Comparison of ENCODE assay signal across 8 cellular contexts in the genomic region with DNA sequence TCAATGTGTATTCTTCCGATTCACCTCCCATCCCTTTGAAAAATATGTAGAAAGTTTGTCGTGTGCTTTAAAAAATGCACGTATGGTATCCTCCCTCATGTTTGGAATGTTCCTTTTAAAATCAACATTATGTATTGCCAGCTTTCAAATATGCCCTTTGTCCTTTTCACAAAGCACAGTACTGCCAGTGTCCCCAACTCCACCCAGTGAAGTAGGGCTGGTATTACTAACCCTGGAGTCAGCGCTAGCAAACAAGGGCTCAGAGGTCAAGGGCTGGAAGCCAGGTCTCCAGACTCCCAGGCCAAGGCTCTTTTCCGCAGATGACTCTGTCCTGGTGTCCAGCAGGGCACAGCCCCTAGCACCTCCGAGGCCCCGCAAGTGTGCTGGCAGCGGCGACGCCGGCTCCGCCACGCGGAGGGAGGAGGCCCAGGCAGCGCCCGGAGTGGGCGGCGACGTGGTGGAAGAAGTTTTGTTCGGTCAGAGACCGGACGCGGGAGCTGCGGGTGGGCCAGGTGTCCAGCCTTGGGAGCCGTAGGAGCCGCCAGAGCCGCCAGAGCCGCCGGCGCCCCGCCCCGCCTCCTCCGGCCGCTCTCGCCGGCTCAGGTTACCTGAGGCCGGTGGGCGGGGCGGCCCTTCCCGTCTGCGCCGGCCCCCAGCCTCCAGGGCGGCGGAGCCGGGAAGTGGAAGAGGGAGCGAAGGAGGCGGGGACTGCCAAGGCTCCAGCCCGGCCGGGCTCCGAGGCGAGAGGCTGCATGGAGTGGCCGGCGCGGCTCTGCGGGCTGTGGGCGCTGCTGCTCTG. TPM values are rescaled to one million over a fixed set of nuclear protein-coding genes. Genes with fewer than 3 reads are reported as not detected.
DNase-seq lines count a peak whose midpoint lies in the region; ATAC-seq and TF ChIP-seq lines count a peak whose summit lies in the region.

A gene (plus strand): TSS at position 720 of the 799 bp plus-strand sequence. CDS start 33 bp downstream, at position 753.

- peak within 1 kb of the TSS; percentile 53 for H3K4me3 ChIP-seq in GM12875 (ENCODE audit: low read depth, low read length)
- H3K4me3 ChIP-seq in fibroblast of pulmonary artery (replicated peaks; ENCODE audit: low read depth, low read length), result peak within 1 kb of the TSS; percentile 62
- peak within 1 kb of the TSS; percentile 40 to 70 for H3K4me3 ChIP-seq in uterus

- intact Hi-C loops in uterus (cut with DNase I; ENCODE audit: low total_unique reads), result no loop called here

- H3K9me3 ChIP-seq in uterus, result no peaks in the 10 kb centered on the region

- H3K27ac ChIP-seq in 22Rv1 (peak within 1 kb of the TSS; percentile 77), uterus (peak within 1 kb of the TSS; percentile 82 to 87)

- ATAC-seq in HG03175 (IDR thresholded peaks at IDR 0.05; ENCODE audit: unreplicated experiment), result peak; percentile 64
- peak; percentile 88 for ATAC-seq in activated T-helper 17 cell treated with anti-CD3 and anti-CD28 coated beads, Interleukin-2, amount 50 U/mL, for 72 hours (replicated peaks)
- peak; percentile 32 to 67 for ATAC-seq in naive thymus-derived CD8-positive, alpha-beta T cell

- H3K4me1 Mint-ChIP-seq in activated T-helper 17 cell treated with anti-CD3 and anti-CD28 coated beads, Interleukin-2, amount 50 U/mL, for 72 hours, result no peaks in the 10 kb centered on the region
- H3K4me1 Mint-ChIP-seq in naive thymus-derived CD8-positive, alpha-beta T cell, result peaks cover 1 to 48% (median 5%) of the 10 kb centered on the region in 4 donors

- peak; percentile 48 to 66 for TF ChIP-seq POLR2A in uterus (IDR thresholded peaks at IDR 0.05)

- H3K27me3 Mint-ChIP-seq in activated T-helper 17 cell treated with anti-CD3 and anti-CD28 coated beads, Interleukin-2, amount 50 U/mL, for 72 hours, result peaks cover 18% of the 10 kb centered on the region
- peaks cover 7 to 26% (median 15%) of the 10 kb centered on the region in 5 donors for H3K27me3 Mint-ChIP-seq in naive thymus-derived CD8-positive, alpha-beta T cell

- TF ChIP-seq CTCF in 22Rv1 (IDR thresholded peaks at IDR 0.05), result no peak
- no peak for TF ChIP-seq CTCF in GM12875 (IDR thresholded peaks at IDR 0.05; ENCODE audit: borderline replicate concordance, insufficient read depth, low read depth, low read length)
- TF ChIP-seq CTCF in fibroblast of pulmonary artery (IDR thresholded peaks at IDR 0.05; ENCODE audit: low read length, missing control alignments), result no peak
- no peak for TF ChIP-seq CTCF in uterus (IDR thresholded peaks at IDR 0.05)

- no peaks in the 10 kb centered on the region for H3K4me1 ChIP-seq in uterus

- DNase-seq in NCI-H510A treated with DMSO at 0.1 percent for 48 hours (lab: John Stamatoyannopoulos, UW) (peak; percentile 72), fibroblast of pulmonary artery (ENCODE audit: low read depth) (peak; percentile 81), uterus (peak; percentile 76 to 80)
- DNase-seq in naive thymus-derived CD8-positive, alpha-beta T cell, result peak in 2 of 10 donors; percentile 5 to 9

- POLR2A ChIA-PET in naive thymus-derived CD8-positive, alpha-beta T cell (lab: Charles Lee), result interaction anchor here (0.6 kb wide), 1 partner anchor 8 kb away, joined by 3 read pairs; no protein-coding TSS in a partner anchor

- H3K36me3 Mint-ChIP-seq in activated T-helper 17 cell treated with anti-CD3 and anti-CD28 coated beads, Interleukin-2, amount 50 U/mL, for 72 hours (ENCODE audit: low read depth), result no peaks in the 10 kb centered on the region
- H3K36me3 Mint-ChIP-seq in naive thymus-derived CD8-positive, alpha-beta T cell, result no peaks in the 10 kb centered on the region

- H3K9me3 Mint-ChIP-seq in activated T-helper 17 cell treated with anti-CD3 and anti-CD28 coated beads, Interleukin-2, amount 50 U/mL, for 72 hours, result no peaks in the 10 kb centered on the region
- H3K9me3 Mint-ChIP-seq in naive thymus-derived CD8-positive, alpha-beta T cell, result peaks cover 0 to 3% (median 0%) of the 10 kb centered on the region in 9 donors

- no peaks in the 10 kb centered on the region for H3K36me3 ChIP-seq in uterus

- peak within 1 kb of the TSS; percentile 54 for H3K4me3 Mint-ChIP-seq in activated T-helper 17 cell treated with anti-CD3 and anti-CD28 coated beads, Interleukin-2, amount 50 U/mL, for 72 hours
- peak within 1 kb of the TSS; percentile 49 to 77 (median 62) for H3K4me3 Mint-ChIP-seq in naive thymus-derived CD8-positive, alpha-beta T cell

- H3K27ac Mint-ChIP-seq in activated T-helper 17 cell treated with anti-CD3 and anti-CD28 coated beads, Interleukin-2, amount 50 U/mL, for 72 hours, result no peak within 1 kb of the TSS
- H3K27ac Mint-ChIP-seq in naive thymus-derived CD8-positive, alpha-beta T cell, result peak within 1 kb of the TSS in 1 of 10 donors; percentile 25

- H3K27me3 ChIP-seq in uterus, result no peaks in the 10 kb centered on the region

RNA-seq across cellular contexts. Expression of the gene that starts here (rescaled TPM):
- 1 to 10 TPM in 1 of 2 donors, under 1 TPM in 1; 0.45 to 1.2 TPM for total RNA-seq in activated T-helper 17 cell treated with anti-CD3 and anti-CD28 coated beads, Interleukin-2, amount 50 U/mL, for 72 hours
- 1 to 10 TPM in 1 of 2 experiments, under 1 TPM in 1; 0.94 to 1.3 TPM for total RNA-seq in naive thymus-derived CD8-positive, alpha-beta T cell
- under 1 TPM in 2 of 3 donors, not detected in 1; 0.06 TPM for polyA plus RNA-seq in naive thymus-derived CD8-positive, alpha-beta T cell
- total RNA-seq in uterus, result 10 to 100 TPM; 20.2 to 60.0 (median 39.9) TPM

Comparison
In these comparisons a context has a peak if more than half of its experiments do, and no peak if none do; other contexts are left out.
1. RNA of the gene that starts here (total RNA-seq): 20.2 to 60.0 TPM in uterus; 0.94 to 1.3 TPM in naive thymus-derived CD8-positive, alpha-beta T cell and 0.45 to 1.2 TPM in activated T-helper 17 cell treated with anti-CD3 and anti-CD28 coated beads, Interleukin-2, amount 50 U/mL, for 72 hours; every median in the first group is over 4 times any median in the second.
2. Peak in every context shown above with its lines, with median percentiles within 50 percentile points of each other: H3K4me3 ChIP-seq and ATAC-seq.